ENCODE assay signal across 21 cellular contexts in the genomic region with DNA sequence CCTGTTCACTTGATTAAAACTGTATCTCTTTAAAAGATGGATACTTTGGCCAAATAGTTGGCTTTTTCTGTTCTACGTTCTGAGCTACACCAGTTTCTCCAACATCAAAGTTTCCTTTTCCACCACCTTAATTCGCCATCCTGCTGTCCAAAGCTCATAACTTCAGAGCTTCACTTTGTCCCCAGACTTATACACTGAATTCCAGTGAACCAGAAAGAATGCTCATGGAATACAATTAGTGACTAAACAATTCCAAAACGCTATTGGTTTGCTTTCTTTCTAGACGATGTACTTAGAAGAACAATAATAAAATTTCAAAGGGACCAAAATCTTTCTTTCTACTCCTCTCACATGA. TPM values are rescaled to one million over a fixed set of nuclear protein-coding genes. Genes with fewer than 3 reads are reported as not detected.
DNase-seq lines count a peak whose midpoint lies in the region; ATAC-seq and TF ChIP-seq lines count a peak whose summit lies in the region.
"Had no signal": no experiment of that assay in that cellular context is flagged by ENCODE, and none has a peak within 500 bp of the region (broad histone marks: within the 10 kb centered on the region; RNA-seq: fewer than 3 reads in every experiment).

No MANE protein-coding gene starts in this region.

- CTCF ChIA-PET in HCT116 (lab: Charles Lee): interaction anchor here (0.8 kb wide), 1 partner anchor 39 kb away, joined by 3 read pairs; the partner anchor contains the start of gene CPOX
- CTCF ChIA-PET in activated CD4-positive, alpha-beta memory T cell treated with anti-CD3 and anti-CD28 coated beads for 36 hours (lab: Charles Lee): interaction anchor here (0.6 to 1.9 kb wide), 8 partner anchors 9 to 36 kb away, joined by 3 to 10 read pairs (median 3); partner anchors contain the start of gene CLDND1

- H3K36me3 Mint-ChIP-seq in activated CD4-positive, alpha-beta T cell treated with anti-CD3 and anti-CD28 coated beads, Interleukin-2, amount 10 ng/mL, durations not matched to agents 24 days and 14 days (ENCODE audit: low read depth): peaks cover 22% of the 10 kb centered on the region
- peaks cover 14% of the 10 kb centered on the region for H3K36me3 Mint-ChIP-seq in activated CD4-positive, alpha-beta memory T cell treated with anti-CD3 and anti-CD28 coated beads for 36 hours
- H3K36me3 Mint-ChIP-seq in type B pancreatic cell: no peaks in the 10 kb centered on the region

- peaks cover 47% of the 10 kb centered on the region for H3K79me2 ChIP-seq in HCT116 (ENCODE audit: insufficient read depth, low read length)

- peaks cover 66 to 83% of the 10 kb centered on the region in 2 experiments for H3K4me1 ChIP-seq in HCT116 (ENCODE audit: control insufficient read depth in 1 of 2, insufficient read depth in 2 of 2, low read length in 2 of 2)
- peaks cover 0 to 3% of the 10 kb centered on the region in 2 donors for H3K4me1 ChIP-seq in mucosa of rectum (ENCODE audit: control insufficient read depth in 2 of 2, insufficient read depth in 2 of 2, low read length in 2 of 2)
- H3K4me1 ChIP-seq: tibial artery had no signal

- H3K36me3 ChIP-seq in HCT116 (ENCODE audit: control insufficient read depth in 1 of 2, insufficient read depth in 2 of 2, low read length in 2 of 2): no peaks in the 10 kb centered on the region
- no peaks in the 10 kb centered on the region for H3K36me3 ChIP-seq in mucosa of rectum (ENCODE audit: control insufficient read depth in 2 of 2, insufficient read depth in 2 of 2, low read length in 2 of 2)
- no peaks in the 10 kb centered on the region for H3K36me3 ChIP-seq in MG63
- H3K36me3 ChIP-seq: tibial artery had no signal

- BruUV-seq in HCT116 (replicated peaks; lab: Mats Ljungman, UMichigan): no TSS peak

- H3K4me3 ChIP-seq in HCT116 (replicated peaks in 1 of 2; ENCODE audit: low read depth in 1 of 2, low read length in 2 of 2): peak overlapping the region; percentile 12 to 40
- H3K4me3 ChIP-seq in mucosa of rectum (ENCODE audit: low read length in 2 of 2): no peak overlapping the region
- no peak overlapping the region for H3K4me3 ChIP-seq in MG63
- H3K4me3 ChIP-seq: GM23248, tibial artery had no signal

- peaks cover 3% of the 10 kb centered on the region for H3K9me3 Mint-ChIP-seq in activated CD4-positive, alpha-beta T cell treated with anti-CD3 and anti-CD28 coated beads, Interleukin-2, amount 10 ng/mL, durations not matched to agents 24 days and 14 days
- H3K9me3 Mint-ChIP-seq in activated CD4-positive, alpha-beta memory T cell treated with anti-CD3 and anti-CD28 coated beads for 36 hours: peaks cover 8% of the 10 kb centered on the region
- no peaks in the 10 kb centered on the region for H3K9me3 Mint-ChIP-seq in type B pancreatic cell

- H3K4me3 Mint-ChIP-seq in activated CD4-positive, alpha-beta T cell treated with anti-CD3 and anti-CD28 coated beads, Interleukin-2, amount 10 ng/mL, durations not matched to agents 24 days and 14 days: peak overlapping the region; percentile 80
- H3K4me3 Mint-ChIP-seq in activated CD4-positive, alpha-beta memory T cell treated with anti-CD3 and anti-CD28 coated beads for 36 hours: peak overlapping the region; percentile 74
- no peak overlapping the region for H3K4me3 Mint-ChIP-seq in type B pancreatic cell

- no peak for TF ChIP-seq POLR2A in HCT116 (IDR thresholded peaks at IDR 0.05; ENCODE audit: borderline replicate concordance, extremely low read depth, insufficient read depth, insufficient read length)

- intact Hi-C loops in activated CD4-positive, alpha-beta T cell treated with anti-CD3 and anti-CD28 coated beads, Interleukin-2, amount 10 ng/mL, durations not matched to agents 24 days and 14 days (cut with micrococcal nuclease): loop anchor here (5.0 kb wide), 1 partner anchor 573 kb away; no protein-coding TSS in a partner anchor
- intact Hi-C loops in HCT116 (cut with micrococcal nuclease): no loop called here
- intact Hi-C loops in activated CD4-positive, alpha-beta memory T cell treated with anti-CD3 and anti-CD28 coated beads for 36 hours (cut with micrococcal nuclease): loop anchor here (5.0 kb wide), 3 partner anchors 518 to 738 kb away; partner anchors contain the start of gene GABRR3
- intact Hi-C loops in posterior vena cava (cut with DNase I): no loop called here

- peak overlapping the region; percentile 71 for H3K9ac ChIP-seq in HCT116 (ENCODE audit: low read length)
- H3K9ac ChIP-seq in mucosa of rectum (ENCODE audit: low read depth in 1 of 2, low read length in 2 of 2): no peak overlapping the region
- H3K9ac ChIP-seq: GM23248 had no signal

- no peaks in the 10 kb centered on the region for H3K9me2 ChIP-seq in HCT116 (ENCODE audit: insufficient read depth)

- TF ChIP-seq RAD21 in HCT116 (IDR thresholded peaks at IDR 0.05; ENCODE audit: low read depth): peak; percentile 35; the same call in 1 of the 2 replicates

- RAD21 ChIA-PET in HCT116 (lab: Charles Lee; ENCODE audit: low non-redundant PET in 1 of 2, low total read pairs in 2 of 2, uncharacterized antibody in 2 of 2, unreplicated experiment in 2 of 2): no interaction called here

- peak overlapping the region; percentile 93 for H3K27ac Mint-ChIP-seq in activated CD4-positive, alpha-beta T cell treated with anti-CD3 and anti-CD28 coated beads, Interleukin-2, amount 10 ng/mL, durations not matched to agents 24 days and 14 days
- H3K27ac Mint-ChIP-seq in activated CD4-positive, alpha-beta memory T cell treated with anti-CD3 and anti-CD28 coated beads for 36 hours: peak overlapping the region; percentile 98
- H3K27ac Mint-ChIP-seq in type B pancreatic cell: no peak overlapping the region

- H3K4me2 ChIP-seq in HCT116 (ENCODE audit: low read length): peak overlapping the region; percentile 60

- H3K27me3 Mint-ChIP-seq in activated CD4-positive, alpha-beta T cell treated with anti-CD3 and anti-CD28 coated beads, Interleukin-2, amount 10 ng/mL, durations not matched to agents 24 days and 14 days: no peaks in the 10 kb centered on the region
- H3K27me3 Mint-ChIP-seq in activated CD4-positive, alpha-beta memory T cell treated with anti-CD3 and anti-CD28 coated beads for 36 hours: no peaks in the 10 kb centered on the region
- H3K27me3 Mint-ChIP-seq in type B pancreatic cell: peaks cover 14% of the 10 kb centered on the region

- peak; percentile 54 for DNase-seq in activated CD4-positive, alpha-beta T cell treated with anti-CD3 and anti-CD28 coated beads, Interleukin-2, amount 10 ng/mL, durations not matched to agents 24 days and 14 days
- DNase-seq in activated CD4-positive, alpha-beta T cell treated with anti-CD3 and anti-CD28 coated beads for 4 hours: no peak
- DNase-seq in HCT116 (ENCODE audit: low read depth, low spot score) (peak; percentile 91), MG63 (no peak), type B pancreatic cell (ENCODE audit: extremely low spot score, unreplicated experiment) (no peak), posterior vena cava (ENCODE audit: low spot score) (no peak)
- no peak for DNase-seq in activated CD4-positive, alpha-beta memory T cell treated with anti-CD3 and anti-CD28 coated beads for 36 hours
- DNase-seq: DMS79, GM23248, left colon, NCI-H1092, NCI-H2107, NCI-H69, occipital lobe, tibial artery had no signal

- no peak overlapping the region for H2AFZ ChIP-seq in HCT116 (ENCODE audit: low read depth, low read length, poor library complexity, severe bottlenecking)
- H2AFZ ChIP-seq: GM23248 had no signal

- TF ChIP-seq CTCF in HCT116 (IDR thresholded peaks at IDR 0.05 in 2 of 3, conservative IDR thresholded peaks at IDR 0.05 in 1 of 3; ENCODE audit: borderline replicate concordance in 1 of 3, insufficient read depth in 1 of 3, low read depth in 2 of 3, low read length in 2 of 3) (no peak), type B pancreatic cell (conservative IDR thresholded peaks at IDR 0.05) (no peak)

- H3K27me3 ChIP-seq in HCT116 (ENCODE audit: insufficient read depth, low read length) (no peaks in the 10 kb centered on the region), mucosa of rectum (ENCODE audit: control insufficient read depth in 2 of 2, insufficient read depth in 2 of 2, low read length in 2 of 2) (no peaks in the 10 kb centered on the region), MG63 (no peaks in the 10 kb centered on the region)
- H3K27me3 ChIP-seq: tibial artery had no signal

- peak; percentile 48 for ATAC-seq in HCT116
- ATAC-seq: left colon, Panc1 had no signal

- POLR2A ChIA-PET in HCT116 (lab: Charles Lee): interaction anchor here (0.7 to 3.7 kb wide), 15 partner anchors 9 to 426 kb away, joined by 3 to 19 read pairs (median 4); partner anchors contain the start of gene CLDND1
- POLR2A ChIA-PET in activated CD4-positive, alpha-beta memory T cell treated with anti-CD3 and anti-CD28 coated beads for 36 hours (lab: Charles Lee): interaction anchor here (0.7 to 4.5 kb wide), 5 partner anchors 9 to 33 kb away, joined by 5 to 39 read pairs (median 26); partner anchors contain the start of gene CLDND1

- H4K20me1 ChIP-seq in HCT116 (ENCODE audit: insufficient read depth): no peaks in the 10 kb centered on the region

- H3K9me3 ChIP-seq in HCT116 (ENCODE audit: control insufficient read depth in 1 of 2, insufficient read depth in 1 of 2, low read depth in 1 of 2, low read length in 2 of 2): no peaks in the 10 kb centered on the region
- H3K9me3 ChIP-seq in mucosa of rectum (ENCODE audit: control insufficient read depth in 2 of 2, low read length in 2 of 2): no peaks in the 10 kb centered on the region
- H3K9me3 ChIP-seq in MG63: no peaks in the 10 kb centered on the region
- H3K9me3 ChIP-seq: tibial artery had no signal

- peaks cover 77% of the 10 kb centered on the region for H3K4me1 Mint-ChIP-seq in activated CD4-positive, alpha-beta T cell treated with anti-CD3 and anti-CD28 coated beads, Interleukin-2, amount 10 ng/mL, durations not matched to agents 24 days and 14 days
- peaks cover 81% of the 10 kb centered on the region for H3K4me1 Mint-ChIP-seq in activated CD4-positive, alpha-beta memory T cell treated with anti-CD3 and anti-CD28 coated beads for 36 hours (ENCODE audit: low read depth)
- H3K4me1 Mint-ChIP-seq in type B pancreatic cell (ENCODE audit: unreplicated experiment): no peaks in the 10 kb centered on the region

- H3K27ac ChIP-seq in HCT116 (ENCODE audit: low read depth, low read length): peak overlapping the region; percentile 98
- peak overlapping the region; percentile 41 to 68 for H3K27ac ChIP-seq in mucosa of rectum (ENCODE audit: low read depth in 2 of 2, low read length in 2 of 2)
- H3K27ac ChIP-seq: C4-2B, GM23248, tibial artery had no signal

RNA-seq across cellular contexts. Expression of gene GPR15, which starts 23.2 kb away (rescaled TPM):
- 3.6 and 4.1 TPM in 2 replicates for total RNA-seq in activated CD4-positive, alpha-beta T cell treated with anti-CD3 and anti-CD28 coated beads, Interleukin-2, amount 10 ng/mL, durations not matched to agents 24 days and 14 days
- 1.1 TPM for total RNA-seq in HCT116 (2021; ENCODE audit: unreplicated experiment)
- 1.1 and 1.6 TPM in 2 replicates for polyA plus RNA-seq in HCT116 (2012)
- 1 to 10 TPM; 2.8 to 3.0 TPM for total RNA-seq in activated CD4-positive, alpha-beta memory T cell treated with anti-CD3 and anti-CD28 coated beads for 36 hours
- not detected in 2 replicates for total RNA-seq in MG63 (2014; rRNA removed; shearing (Covaris generic); ENCODE audit: low replicate concordance)
- total RNA-seq in type B pancreatic cell (ENCODE audit: low replicate concordance): not detected in 2 replicates
- not detected for total RNA-seq in posterior vena cava
- total RNA-seq: astrocyte, endothelial cell of umbilical vein, frontal cortex, GM23248, occipital lobe had no signal
- polyA plus RNA-seq: endothelial cell of umbilical vein, GM23248 had no signal

RNA-seq across cellular contexts. Expression of gene CLDND1, which starts 32.3 kb away (rescaled TPM):
- total RNA-seq in activated CD4-positive, alpha-beta T cell treated with anti-CD3 and anti-CD28 coated beads, Interleukin-2, amount 10 ng/mL, durations not matched to agents 24 days and 14 days: 279 and 288 TPM in 2 replicates
- total RNA-seq in HCT116 (2021; ENCODE audit: unreplicated experiment): 472 TPM
- 307 and 351 TPM in 2 replicates for polyA plus RNA-seq in HCT116 (2012)
- total RNA-seq in activated CD4-positive, alpha-beta memory T cell treated with anti-CD3 and anti-CD28 coated beads for 36 hours: 100 to 1,000 TPM; 199 to 208 TPM
- total RNA-seq in MG63 (2014; rRNA removed; shearing (Covaris generic); ENCODE audit: low replicate concordance): 53.0 and 105 TPM in 2 replicates
- 59.4 and 83.1 TPM in 2 replicates for total RNA-seq in type B pancreatic cell (ENCODE audit: low replicate concordance)
- 100 to 1,000 TPM; 105 to 114 TPM for total RNA-seq in posterior vena cava

RNA-seq across cellular contexts. Expression of gene CPOX, which starts 38.4 kb away (rescaled TPM):
- 46.4 and 46.6 TPM in 2 replicates for total RNA-seq in activated CD4-positive, alpha-beta T cell treated with anti-CD3 and anti-CD28 coated beads, Interleukin-2, amount 10 ng/mL, durations not matched to agents 24 days and 14 days
- total RNA-seq in HCT116 (2021; ENCODE audit: unreplicated experiment) (353 TPM), type B pancreatic cell (ENCODE audit: low replicate concordance) (21.9 and 24.6 TPM in 2 replicates), posterior vena cava (10 to 100 TPM; 12.2 to 12.7 TPM)
- 117 and 129 TPM in 2 replicates for polyA plus RNA-seq in HCT116 (2012)
- total RNA-seq in activated CD4-positive, alpha-beta memory T cell treated with anti-CD3 and anti-CD28 coated beads for 36 hours: 10 to 100 TPM; 36.0 to 39.2 TPM
- total RNA-seq in MG63 (2014; rRNA removed; shearing (Covaris generic); ENCODE audit: low replicate concordance): 43.7 and 45.1 TPM in 2 replicates

RNA-seq across cellular contexts. Expression of gene OR5K2, which starts 57.5 kb away (rescaled TPM):
- total RNA-seq in activated CD4-positive, alpha-beta T cell treated with anti-CD3 and anti-CD28 coated beads, Interleukin-2, amount 10 ng/mL, durations not matched to agents 24 days and 14 days: not detected in 2 replicates
- not detected for total RNA-seq in HCT116 (2021; ENCODE audit: unreplicated experiment)
- polyA plus RNA-seq in HCT116 (2012): not detected in 2 replicates
- not detected for total RNA-seq in activated CD4-positive, alpha-beta memory T cell treated with anti-CD3 and anti-CD28 coated beads for 36 hours
- total RNA-seq in MG63 (2014; rRNA removed; shearing (Covaris generic); ENCODE audit: low replicate concordance): not detected in 2 replicates
- not detected in 2 replicates for total RNA-seq in type B pancreatic cell (ENCODE audit: low replicate concordance)
- not detected for total RNA-seq in posterior vena cava
- total RNA-seq: astrocyte, endothelial cell of umbilical vein, frontal cortex, GM23248, left colon, occipital lobe had no signal
- polyA plus RNA-seq: endothelial cell of umbilical vein, GM23248 had no signal

Comparison
In these comparisons a context has a peak if more than half of its experiments do, and no peak if none do; other contexts are left out.
1. DNase-seq: peak in activated CD4-positive, alpha-beta T cell treated with anti-CD3 and anti-CD28 coated beads, Interleukin-2, amount 10 ng/mL, durations not matched to agents 24 days and 14 days (single experiment) and HCT116 (single experiment); none in activated CD4-positive, alpha-beta T cell treated with anti-CD3 and anti-CD28 coated beads for 4 hours (0 of 2), activated CD4-positive, alpha-beta memory T cell treated with anti-CD3 and anti-CD28 coated beads for 36 hours (single experiment), MG63 (single experiment), type B pancreatic cell (single experiment) and posterior vena cava (single experiment).
2. H3K4me3 ChIP-seq: peak in HCT116 (2 of 2); none in mucosa of rectum (0 of 2) and MG63 (single experiment).
3. intact Hi-C loops: an anchor here in activated CD4-positive, alpha-beta T cell treated with anti-CD3 and anti-CD28 coated beads, Interleukin-2, amount 10 ng/mL, durations not matched to agents 24 days and 14 days (5.0 kb wide) and activated CD4-positive, alpha-beta memory T cell treated with anti-CD3 and anti-CD28 coated beads for 36 hours (5.0 kb wide); none called in HCT116 and posterior vena cava.